ENCODE assay signal across 1 cellular context in genomic region chr9:113375057-113376023, GRCh38.
TF ChIP-seq lines count a peak whose summit lies in the region.

No MANE protein-coding gene starts in this region.

TF ChIP-seq in GM23338, 12 proteins besides CTCF, POLR2A, EP300 and RAD21 (continued from another document):
- TF ChIP-seq, protein P1, sequence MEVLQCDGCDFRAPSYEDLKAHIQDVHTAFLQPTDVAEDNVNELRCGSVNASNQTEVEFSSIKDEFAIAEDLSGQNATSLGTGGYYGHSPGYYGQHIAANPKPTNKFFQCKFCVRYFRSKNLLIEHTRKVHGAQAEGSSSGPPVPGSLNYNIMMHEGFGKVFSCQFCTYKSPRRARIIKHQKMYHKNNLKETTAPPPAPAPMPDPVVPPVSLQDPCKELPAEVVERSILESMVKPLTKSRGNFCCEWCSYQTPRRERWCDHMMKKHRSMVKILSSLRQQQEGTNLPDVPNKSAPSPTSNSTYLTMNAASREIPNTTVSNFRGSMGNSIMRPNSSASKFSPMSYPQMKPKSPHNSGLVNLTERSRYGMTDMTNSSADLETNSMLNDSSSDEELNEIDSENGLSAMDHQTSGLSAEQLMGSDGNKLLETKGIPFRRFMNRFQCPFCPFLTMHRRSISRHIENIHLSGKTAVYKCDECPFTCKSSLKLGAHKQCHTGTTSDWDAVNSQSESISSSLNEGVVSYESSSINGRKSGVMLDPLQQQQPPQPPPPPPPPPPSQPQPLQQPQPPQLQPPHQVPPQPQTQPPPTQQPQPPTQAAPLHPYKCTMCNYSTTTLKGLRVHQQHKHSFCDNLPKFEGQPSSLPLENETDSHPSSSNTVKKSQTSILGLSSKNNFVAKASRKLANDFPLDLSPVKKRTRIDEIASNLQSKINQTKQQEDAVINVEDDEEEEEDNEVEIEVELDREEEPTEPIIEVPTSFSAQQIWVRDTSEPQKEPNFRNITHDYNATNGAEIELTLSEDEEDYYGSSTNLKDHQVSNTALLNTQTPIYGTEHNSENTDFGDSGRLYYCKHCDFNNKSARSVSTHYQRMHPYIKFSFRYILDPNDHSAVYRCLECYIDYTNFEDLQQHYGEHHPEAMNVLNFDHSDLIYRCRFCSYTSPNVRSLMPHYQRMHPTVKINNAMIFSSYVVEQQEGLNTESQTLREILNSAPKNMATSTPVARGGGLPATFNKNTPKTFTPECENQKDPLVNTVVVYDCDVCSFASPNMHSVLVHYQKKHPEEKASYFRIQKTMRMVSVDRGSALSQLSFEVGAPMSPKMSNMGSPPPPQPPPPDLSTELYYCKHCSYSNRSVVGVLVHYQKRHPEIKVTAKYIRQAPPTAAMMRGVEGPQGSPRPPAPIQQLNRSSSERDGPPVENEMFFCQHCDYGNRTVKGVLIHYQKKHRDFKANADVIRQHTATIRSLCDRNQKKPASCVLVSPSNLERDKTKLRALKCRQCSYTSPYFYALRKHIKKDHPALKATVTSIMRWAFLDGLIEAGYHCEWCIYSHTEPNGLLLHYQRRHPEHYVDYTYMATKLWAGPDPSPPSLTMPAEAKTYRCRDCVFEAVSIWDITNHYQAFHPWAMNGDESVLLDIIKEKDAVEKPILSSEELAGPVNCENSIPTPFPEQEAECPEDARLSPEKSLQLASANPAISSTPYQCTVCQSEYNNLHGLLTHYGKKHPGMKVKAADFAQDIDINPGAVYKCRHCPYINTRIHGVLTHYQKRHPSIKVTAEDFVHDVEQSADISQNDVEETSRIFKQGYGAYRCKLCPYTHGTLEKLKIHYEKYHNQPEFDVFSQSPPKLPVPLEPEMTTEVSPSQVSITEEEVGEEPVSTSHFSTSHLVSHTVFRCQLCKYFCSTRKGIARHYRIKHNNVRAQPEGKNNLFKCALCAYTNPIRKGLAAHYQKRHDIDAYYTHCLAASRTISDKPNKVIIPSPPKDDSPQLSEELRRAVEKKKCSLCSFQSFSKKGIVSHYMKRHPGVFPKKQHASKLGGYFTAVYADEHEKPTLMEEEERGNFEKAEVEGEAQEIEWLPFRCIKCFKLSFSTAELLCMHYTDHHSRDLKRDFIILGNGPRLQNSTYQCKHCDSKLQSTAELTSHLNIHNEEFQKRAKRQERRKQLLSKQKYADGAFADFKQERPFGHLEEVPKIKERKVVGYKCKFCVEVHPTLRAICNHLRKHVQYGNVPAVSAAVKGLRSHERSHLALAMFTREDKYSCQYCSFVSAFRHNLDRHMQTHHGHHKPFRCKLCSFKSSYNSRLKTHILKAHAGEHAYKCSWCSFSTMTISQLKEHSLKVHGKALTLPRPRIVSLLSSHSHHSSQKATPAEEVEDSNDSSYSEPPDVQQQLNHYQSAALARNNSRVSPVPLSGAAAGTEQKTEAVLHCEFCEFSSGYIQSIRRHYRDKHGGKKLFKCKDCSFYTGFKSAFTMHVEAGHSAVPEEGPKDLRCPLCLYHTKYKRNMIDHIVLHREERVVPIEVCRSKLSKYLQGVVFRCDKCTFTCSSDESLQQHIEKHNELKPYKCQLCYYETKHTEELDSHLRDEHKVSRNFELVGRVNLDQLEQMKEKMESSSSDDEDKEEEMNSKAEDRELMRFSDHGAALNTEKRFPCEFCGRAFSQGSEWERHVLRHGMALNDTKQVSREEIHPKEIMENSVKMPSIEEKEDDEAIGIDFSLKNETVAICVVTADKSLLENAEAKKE (CRISPR knock-in tag; IDR thresholded peaks at IDR 0.05), result no peak
- TF ChIP-seq ZNF114 (CRISPR knock-in tag; IDR thresholded peaks at IDR 0.05) (no peak), ZNF331 (CRISPR knock-in tag; IDR thresholded peaks at IDR 0.05; ENCODE audit: low read depth) (no peak)
